Comparison of ENCODE assay signal across 21 cellular contexts in the genomic region with DNA sequence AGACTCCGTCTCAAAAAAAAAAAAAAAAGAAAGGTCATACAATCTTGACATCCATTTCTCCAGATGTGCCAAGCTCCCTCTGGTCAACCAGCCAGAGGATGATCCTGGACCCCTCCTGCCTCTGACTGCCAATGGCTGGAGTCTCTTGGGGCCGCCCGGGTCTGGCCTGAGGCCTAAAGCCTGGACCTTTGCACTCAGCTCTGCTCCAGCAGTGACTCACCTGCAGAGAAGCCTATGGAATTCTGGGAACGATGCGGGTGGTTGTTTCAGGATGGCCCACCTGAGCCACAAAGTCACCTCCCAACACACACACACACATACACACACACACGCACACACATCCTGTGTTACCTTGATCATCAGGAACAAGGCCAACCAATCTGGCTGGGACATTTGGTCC.
A peak's percentile ranks its signal among the peaks of the same experiment; 100 is the strongest.
DNase-seq lines count a peak whose midpoint lies in the region; ATAC-seq and TF ChIP-seq lines count a peak whose summit lies in the region.
"Had no signal": no experiment of that assay in that cellular context is flagged by ENCODE, and none has a peak within 500 bp of the region (broad histone marks: within the 10 kb centered on the region; RNA-seq: fewer than 3 reads in every experiment).

No MANE protein-coding gene starts in this region.

- no peak overlapping the region for H2AK5ac ChIP-seq in neuronal stem cell (ENCODE audit: low read depth, low read length)

- peak overlapping the region; percentile 31 for H3K14ac ChIP-seq in neuronal stem cell (ENCODE audit: low read length)

- H3K27me3 ChIP-seq in neuronal stem cell (ENCODE audit: control insufficient read depth in 3 of 3, insufficient read depth in 3 of 3, low read depth in 1 of 3, low read length in 3 of 3) (peaks cover 0 to 8% (median 0%) of the 10 kb centered on the region in 3 experiments), spleen (replicated peaks in 1 of 7) (peaks cover 0 to 4% (median 0%) of the 10 kb centered on the region in 7 donors)
- H3K27me3 ChIP-seq: MG63 had no signal

- H3K36me3 Mint-ChIP-seq in activated CD4-positive, alpha-beta T cell treated with anti-CD3 and anti-CD28 coated beads for 36 hours (ENCODE audit: low read depth): no peaks in the 10 kb centered on the region

- H3K27me3 Mint-ChIP-seq in activated CD4-positive, alpha-beta T cell treated with anti-CD3 and anti-CD28 coated beads for 36 hours: no peaks in the 10 kb centered on the region

- H3K36me3 ChIP-seq in neuronal stem cell (replicated peaks in 1 of 2; ENCODE audit: control insufficient read depth in 2 of 2, insufficient read depth in 2 of 2, low read length in 2 of 2): no peaks in the 10 kb centered on the region
- H3K36me3 ChIP-seq in spleen: no peaks in the 10 kb centered on the region
- H3K36me3 ChIP-seq: MG63 had no signal

- H2AFZ ChIP-seq in neuronal stem cell (ENCODE audit: low read length): no peak overlapping the region

- TF ChIP-seq POLR2A in spleen (IDR thresholded peaks at IDR 0.05) (no peak), erythroblast (IDR thresholded peaks at IDR 0.05; ENCODE audit: low read length) (no peak)

- WGBS in neuronal stem cell (ENCODE audit: extremely low coverage in 2 of 2, insufficient read length in 2 of 2, insufficient replicate concordance in 1 of 2), 2 donors: no CpG with 5 or more reads among the region's 6 CpGs
- WGBS in spleen, 5 donors: 87 to 99% (median 98%) methylated on average over 5 to 6 of the region's 6 CpGs

- no peak overlapping the region for H3K18ac ChIP-seq in neuronal stem cell (ENCODE audit: low read length)

- H3K27ac ChIP-seq in neuronal stem cell (replicated peaks; ENCODE audit: low read length) (no peak overlapping the region), spleen (no peak overlapping the region)
- H3K27ac ChIP-seq: RWPE1 had no signal

- H3K79me1 ChIP-seq in neuronal stem cell (ENCODE audit: low read depth, low read length): no peaks in the 10 kb centered on the region

- H3K9me3 Mint-ChIP-seq in activated CD4-positive, alpha-beta T cell treated with anti-CD3 and anti-CD28 coated beads for 36 hours (ENCODE audit: low read depth): no peaks in the 10 kb centered on the region

- H3K4me1 Mint-ChIP-seq in activated CD4-positive, alpha-beta T cell treated with anti-CD3 and anti-CD28 coated beads for 36 hours: peaks cover 9% of the 10 kb centered on the region

- H3K4me1 ChIP-seq in neuronal stem cell (ENCODE audit: control insufficient read depth in 2 of 2, insufficient read depth in 1 of 2, low read depth in 1 of 2, low read length in 2 of 2): no peaks in the 10 kb centered on the region
- peaks cover 3 to 34% (median 23%) of the 10 kb centered on the region in 6 donors for H3K4me1 ChIP-seq in spleen

- no peak overlapping the region for H3K9ac ChIP-seq in neuronal stem cell (ENCODE audit: low read depth, low read length, poor library complexity)

- H3K4me3 ChIP-seq in neuronal stem cell (ENCODE audit: low read length in 2 of 2) (no peak overlapping the region), spleen (no peak overlapping the region)
- H3K4me3 ChIP-seq: MG63 had no signal

- DNase-seq in activated CD4-positive, alpha-beta T cell treated with anti-CD3 and anti-CD28 coated beads for 36 hours: no peak
- no peak for DNase-seq in activated CD4-positive, alpha-beta T cell treated with anti-CD3 and anti-CD28 coated beads for 4 hours
- DNase-seq in SW480 (ENCODE audit: low spot score): peak; percentile 46
- DNase-seq in neuronal stem cell (ENCODE audit: low spot score): no peak
- peak; percentile 19 for DNase-seq in spleen
- no peak for DNase-seq in erythroblast (lab: John Stamatoyannopoulos, UW)
- no peak for DNase-seq in NCI-H2196 (lab: John Stamatoyannopoulos, UW; ENCODE audit: unreplicated experiment)
- DNase-seq: Calu3, DMS153, DND-41, H7, KG1, MG63, NCI-H1105 treated with DMSO at 0.1 percent for 48 hours, NCI-H146, NCI-H2029, NCI-H2227 treated with DMSO at 0.1 percent for 48 hours, NCI-H69, SHP77 had no signal

- no peak overlapping the region for H3K4me3 Mint-ChIP-seq in activated CD4-positive, alpha-beta T cell treated with anti-CD3 and anti-CD28 coated beads for 36 hours

- H3K4ac ChIP-seq in neuronal stem cell (ENCODE audit: low read length): no peak overlapping the region

- no peak for ATAC-seq in activated CD4-positive, alpha-beta T cell treated with anti-CD3 and anti-CD28 coated beads for 36 hours
- ATAC-seq in GM19328 (IDR thresholded peaks at IDR 0.05; ENCODE audit: unreplicated experiment): no peak

- H3K27ac Mint-ChIP-seq in activated CD4-positive, alpha-beta T cell treated with anti-CD3 and anti-CD28 coated beads for 36 hours: peak overlapping the region; percentile 19

- no peak overlapping the region for H2BK15ac ChIP-seq in neuronal stem cell (ENCODE audit: low read length)

- no peak for TF ChIP-seq CTCF in spleen (IDR thresholded peaks at IDR 0.05 in 8 of 11, conservative IDR thresholded peaks at IDR 0.05 in 3 of 11)

- H2BK120ac ChIP-seq in neuronal stem cell (ENCODE audit: low read depth, low read length): no peak overlapping the region

- H4K91ac ChIP-seq in neuronal stem cell (ENCODE audit: low read depth, low read length, poor library complexity): no peak overlapping the region

- H3K4me2 ChIP-seq in neuronal stem cell (ENCODE audit: insufficient read depth, low read length, poor library complexity, severe bottlenecking): no peak overlapping the region

- CTCF ChIA-PET in activated CD4-positive, alpha-beta T cell treated with anti-CD3 and anti-CD28 coated beads for 36 hours (lab: Charles Lee): no interaction called here

- POLR2A ChIA-PET in activated CD4-positive, alpha-beta T cell treated with anti-CD3 and anti-CD28 coated beads for 36 hours (lab: Charles Lee): no interaction called here

- no peak overlapping the region for H4K8ac ChIP-seq in neuronal stem cell (ENCODE audit: low read depth, low read length)

- H2BK5ac ChIP-seq in neuronal stem cell (ENCODE audit: low read length): no peak overlapping the region

- no peak overlapping the region for H2BK12ac ChIP-seq in neuronal stem cell (ENCODE audit: low read length)

- H3K23ac ChIP-seq in neuronal stem cell (ENCODE audit: low read depth, low read length, poor library complexity): no peak overlapping the region

- peaks cover 0 to 2% of the 10 kb centered on the region in 2 donors for H3K9me3 ChIP-seq in neuronal stem cell (replicated peaks in 1 of 2; ENCODE audit: control insufficient read depth in 2 of 2, insufficient read depth in 1 of 2, low read depth in 1 of 2, low read length in 2 of 2)
- no peaks in the 10 kb centered on the region for H3K9me3 ChIP-seq in spleen
- H3K9me3 ChIP-seq: MG63 had no signal

- intact Hi-C loops in activated CD4-positive, alpha-beta T cell treated with anti-CD3 and anti-CD28 coated beads for 36 hours (cut with DNase I, micrococcal nuclease): no loop called here
- intact Hi-C loops in spleen (cut with DNase I; ENCODE audit: low total_unique reads): no loop called here

Comparison
In these comparisons a context has a peak if more than half of its experiments do, and no peak if none do; other contexts are left out.
1. DNase-seq: peak in SW480 (single experiment) and spleen (single experiment); none in activated CD4-positive, alpha-beta T cell treated with anti-CD3 and anti-CD28 coated beads for 36 hours (single experiment), activated CD4-positive, alpha-beta T cell treated with anti-CD3 and anti-CD28 coated beads for 4 hours (0 of 2), neuronal stem cell (single experiment), erythroblast (0 of 2) and NCI-H2196 (single experiment).